30 cellular contexts compared by ENCODE assay signal in the genomic region with DNA sequence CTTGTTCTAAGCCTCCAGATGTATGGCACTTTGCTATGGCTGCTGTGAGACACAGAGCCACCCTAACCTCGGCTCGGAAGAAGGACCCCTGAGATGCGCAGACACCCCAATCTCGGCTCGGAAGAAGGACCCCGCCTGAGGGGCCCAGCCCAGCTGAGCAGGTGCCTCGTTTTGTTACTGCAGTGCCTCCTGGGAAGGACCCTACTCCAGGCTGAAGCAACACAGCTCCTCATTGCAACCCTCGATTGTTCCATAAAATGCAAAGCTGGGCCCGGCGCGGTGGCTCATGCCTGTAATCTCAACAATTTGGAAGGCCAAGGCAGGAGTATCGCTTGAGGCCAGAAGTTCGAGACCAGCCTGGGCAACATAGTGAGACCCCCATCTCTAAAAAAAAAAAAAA.
"Had no signal": no experiment of that assay in that cellular context is flagged by ENCODE, and none has a peak within 500 bp of the region (broad histone marks: within the 10 kb centered on the region; RNA-seq: fewer than 3 reads in every experiment).

No MANE protein-coding gene starts in this region.

- DNase-seq: activated CD4-positive, alpha-beta T cell treated with anti-CD3 and anti-CD28 coated beads for 1 hour; activated CD4-positive, alpha-beta T cell treated with anti-CD3 and anti-CD28 coated beads for 4 hours; activated CD4-positive, alpha-beta T cell treated with anti-CD3 and anti-CD28 coated beads, Interleukin-2, amount 50 U/mL, for 1 hour; activated CD4-positive, alpha-beta T cell treated with anti-CD3 and anti-CD28 coated beads, Interleukin-2, amount 50 U/mL, for 48 hours; activated CD8-positive, alpha-beta memory T cell treated with anti-CD3 and anti-CD28 coated beads for 24 hours; activated CD8-positive, alpha-beta T cell treated with anti-CD3 and anti-CD28 coated beads for 36 hours; activated gamma-delta T cell; activated naive CD4-positive, alpha-beta T cell; activated naive CD4-positive, alpha-beta T cell treated with anti-CD3 and anti-CD28 coated beads, Interleukin-2, amount 10 ng/mL, durations not matched to agents 7 days and 5 days; activated naive CD8-positive, alpha-beta T cell treated with anti-CD3 and anti-CD28 coated beads, Interleukin-2, amount 10 ng/mL, durations not matched to agents 7 days and 5 days; activated T-cell treated with anti-CD3 and anti-CD28 coated beads, Interleukin-2, amount 50 U/mL, for 4 hours; central memory CD4-positive, alpha-beta T cell; cerebellar nuclear complex; dorsolateral prefrontal cortex; effector memory CD4-positive, alpha-beta T cell; erythroblast; foreskin keratinocyte; gastrocnemius medialis; glutamatergic neuron; heart left ventricle; T-helper 2 cell had no signal

- ATAC-seq: activated CD8-positive, alpha-beta T cell treated with anti-CD3 and anti-CD28 coated beads for 36 hours; activated naive CD4-positive, alpha-beta T cell treated with anti-CD3 and anti-CD28 coated beads, Interleukin-2, amount 50 U/mL, for 72 hours; activated T-cell treated with anti-CD3 and anti-CD28 coated beads, Interleukin-2, amount 50 U/mL, for 4 hours; activated T-helper 17 cell treated with anti-CD3 and anti-CD28 coated beads, Interleukin-2, amount 50 U/mL, for 72 hours; foreskin keratinocyte; gastrocnemius medialis; heart left ventricle had no signal

- H3K4me3 ChIP-seq: ascending aorta, breast epithelium, cardiac muscle cell, coronary artery, dorsolateral prefrontal cortex, esophagus muscularis mucosa, gastrocnemius medialis, heart left ventricle had no signal

- H3K4me1 ChIP-seq: ascending aorta, breast epithelium, esophagus muscularis mucosa, foreskin keratinocyte, gastrocnemius medialis, heart left ventricle had no signal

- H3K27me3 ChIP-seq: ascending aorta, breast epithelium, cardiac muscle cell, dorsolateral prefrontal cortex, esophagus muscularis mucosa, foreskin keratinocyte, gastrocnemius medialis, heart left ventricle had no signal

- H3K27ac Mint-ChIP-seq: activated CD8-positive, alpha-beta T cell treated with anti-CD3 and anti-CD28 coated beads for 36 hours; activated naive CD4-positive, alpha-beta T cell treated with anti-CD3 and anti-CD28 coated beads, Interleukin-2, amount 10 ng/mL, durations not matched to agents 7 days and 5 days; activated naive CD4-positive, alpha-beta T cell treated with anti-CD3 and anti-CD28 coated beads, Interleukin-2, amount 50 U/mL, for 72 hours; activated naive CD8-positive, alpha-beta T cell treated with anti-CD3 and anti-CD28 coated beads, Interleukin-2, amount 10 ng/mL, durations not matched to agents 7 days and 5 days; activated T-helper 17 cell treated with anti-CD3 and anti-CD28 coated beads, Interleukin-2, amount 50 U/mL, for 72 hours; brain; dendritic cell treated with granulocyte-macrophage colony-stimulating factor and Interleukin-4, amounts not matched to agents 40 ng/mL and 50 ng/mL, for 4 days had no signal

- H3K9me3 ChIP-seq: ascending aorta, breast epithelium, esophagus muscularis mucosa, gastrocnemius medialis, heart left ventricle had no signal

- H3K4me3 Mint-ChIP-seq: activated CD8-positive, alpha-beta T cell treated with anti-CD3 and anti-CD28 coated beads for 36 hours; activated naive CD4-positive, alpha-beta T cell treated with anti-CD3 and anti-CD28 coated beads, Interleukin-2, amount 10 ng/mL, durations not matched to agents 7 days and 5 days; activated naive CD8-positive, alpha-beta T cell treated with anti-CD3 and anti-CD28 coated beads, Interleukin-2, amount 10 ng/mL, durations not matched to agents 7 days and 5 days; activated T-cell treated with anti-CD3 and anti-CD28 coated beads, Interleukin-2, amount 50 U/mL, for 4 hours; activated T-helper 17 cell treated with anti-CD3 and anti-CD28 coated beads, Interleukin-2, amount 50 U/mL, for 72 hours; brain; dendritic cell treated with granulocyte-macrophage colony-stimulating factor and Interleukin-4, amounts not matched to agents 40 ng/mL and 50 ng/mL, for 4 days had no signal

- H3K36me3 ChIP-seq: ascending aorta, breast epithelium, cardiac muscle cell, esophagus muscularis mucosa, gastrocnemius medialis, heart left ventricle had no signal

- H3K27ac ChIP-seq: ascending aorta, breast epithelium, cardiac muscle cell, coronary artery, dorsolateral prefrontal cortex, esophagus muscularis mucosa, foreskin keratinocyte, gastrocnemius medialis, heart left ventricle had no signal

- H3K27me3 Mint-ChIP-seq: activated CD8-positive, alpha-beta T cell treated with anti-CD3 and anti-CD28 coated beads for 36 hours; activated naive CD8-positive, alpha-beta T cell treated with anti-CD3 and anti-CD28 coated beads, Interleukin-2, amount 10 ng/mL, durations not matched to agents 7 days and 5 days; activated T-helper 17 cell treated with anti-CD3 and anti-CD28 coated beads, Interleukin-2, amount 50 U/mL, for 72 hours had no signal

- H3K4me1 Mint-ChIP-seq: activated naive CD4-positive, alpha-beta T cell treated with anti-CD3 and anti-CD28 coated beads, Interleukin-2, amount 10 ng/mL, durations not matched to agents 7 days and 5 days; activated naive CD8-positive, alpha-beta T cell treated with anti-CD3 and anti-CD28 coated beads, Interleukin-2, amount 10 ng/mL, durations not matched to agents 7 days and 5 days; activated T-helper 17 cell treated with anti-CD3 and anti-CD28 coated beads, Interleukin-2, amount 50 U/mL, for 72 hours had no signal
